21 cellular contexts compared by ENCODE assay signal in genomic region chrX:138794285-138794684, GRCh38.
"Had no signal": no experiment of that assay in that cellular context is flagged by ENCODE, and none has a peak within 500 bp of the region (broad histone marks: within the 10 kb centered on the region; RNA-seq: fewer than 3 reads in every experiment).

No MANE protein-coding gene starts in this region.

- H3K4me1 Mint-ChIP-seq: activated CD4-positive, alpha-beta T cell treated with anti-CD3 and anti-CD28 coated beads for 36 hours; activated naive CD4-positive, alpha-beta T cell treated with anti-CD3 and anti-CD28 coated beads, Interleukin-2, amount 50 U/mL, for 24 hours; naive thymus-derived CD8-positive, alpha-beta T cell; stimulated activated naive CD8-positive, alpha-beta T cell treated with anti-CD3 and anti-CD28 coated beads, Interleukin-15, amount 100 ng/mL, for 72 hours; WTC11 had no signal

- DNase-seq: activated CD4-positive, alpha-beta T cell treated with anti-CD3 and anti-CD28 coated beads for 36 hours; activated CD8-positive, alpha-beta T cell treated with anti-CD3 and anti-CD28 coated beads, Interleukin-2, amount 10 ng/mL, durations not matched to agents 7 days and 5 days; activated effector memory CD4-positive, alpha-beta T cell treated with Interleukin-2 at 50 U/mL for 16 hours; activated T-cell treated with anti-CD3 and anti-CD28 coated beads, Interleukin-2, amount 50 U/mL, for 4 hours; effector CD8-positive, alpha-beta T cell; esophagus squamous epithelium; foreskin keratinocyte; hippocampal formation; lower lobe of right lung; naive thymus-derived CD8-positive, alpha-beta T cell; ovary; psoas muscle; right lobe of liver; stimulated activated CD4-positive, alpha-beta T cell treated with anti-CD3 and anti-CD28 coated beads, Interleukin-4, amount 100 ng/mL, for 1 hour; stimulated activated naive CD8-positive, alpha-beta T cell treated with anti-CD3 and anti-CD28 coated beads, Interleukin-15, amount 100 ng/mL, for 72 hours had no signal

- H3K9me3 ChIP-seq: ascending aorta, esophagus squamous epithelium, lower lobe of right lung, ovary, psoas muscle, right lobe of liver, vagina had no signal

- H3K27me3 ChIP-seq: ascending aorta, esophagus squamous epithelium, foreskin keratinocyte, ovary, right lobe of liver, vagina had no signal

- H3K36me3 Mint-ChIP-seq: activated naive CD4-positive, alpha-beta T cell treated with anti-CD3 and anti-CD28 coated beads, Interleukin-2, amount 50 U/mL, for 24 hours; naive thymus-derived CD8-positive, alpha-beta T cell; WTC11 had no signal

- H3K4me1 ChIP-seq: ascending aorta, esophagus squamous epithelium, foreskin keratinocyte, lower lobe of right lung, psoas muscle, right lobe of liver, vagina had no signal

- H3K4me3 Mint-ChIP-seq: activated CD4-positive, alpha-beta T cell treated with anti-CD3 and anti-CD28 coated beads for 36 hours; activated CD8-positive, alpha-beta T cell treated with anti-CD3 and anti-CD28 coated beads, Interleukin-2, amount 10 ng/mL, durations not matched to agents 7 days and 5 days; activated naive CD4-positive, alpha-beta T cell treated with anti-CD3 and anti-CD28 coated beads, Interleukin-2, amount 50 U/mL, for 24 hours; activated T-cell treated with anti-CD3 and anti-CD28 coated beads, Interleukin-2, amount 50 U/mL, for 4 hours; dendritic cell treated with granulocyte-macrophage colony-stimulating factor and Interleukin-4, amounts not matched to agents 40 ng/mL and 50 ng/mL, for 4 days; naive thymus-derived CD8-positive, alpha-beta T cell; stimulated activated naive CD8-positive, alpha-beta T cell treated with anti-CD3 and anti-CD28 coated beads, Interleukin-15, amount 100 ng/mL, for 72 hours; WTC11 had no signal

- H3K36me3 ChIP-seq: ascending aorta, esophagus squamous epithelium, lower lobe of right lung, ovary, right lobe of liver, vagina had no signal

- H3K27ac ChIP-seq: ascending aorta, esophagus squamous epithelium, foreskin keratinocyte, lower lobe of right lung, ovary, psoas muscle, right lobe of liver, vagina had no signal

- H3K4me2 ChIP-seq: smooth muscle cell had no signal

- H3K4me3 ChIP-seq: ascending aorta, esophagus squamous epithelium, lower lobe of right lung, ovary, psoas muscle, right lobe of liver, smooth muscle cell, vagina had no signal

- H3K27ac Mint-ChIP-seq: activated CD4-positive, alpha-beta T cell treated with anti-CD3 and anti-CD28 coated beads for 36 hours; activated CD8-positive, alpha-beta T cell treated with anti-CD3 and anti-CD28 coated beads, Interleukin-2, amount 10 ng/mL, durations not matched to agents 7 days and 5 days; activated naive CD4-positive, alpha-beta T cell treated with anti-CD3 and anti-CD28 coated beads, Interleukin-2, amount 50 U/mL, for 24 hours; dendritic cell treated with granulocyte-macrophage colony-stimulating factor and Interleukin-4, amounts not matched to agents 40 ng/mL and 50 ng/mL, for 4 days; naive thymus-derived CD8-positive, alpha-beta T cell; stimulated activated naive CD8-positive, alpha-beta T cell treated with anti-CD3 and anti-CD28 coated beads, Interleukin-15, amount 100 ng/mL, for 72 hours; WTC11 had no signal

- H3K27me3 Mint-ChIP-seq: activated CD4-positive, alpha-beta T cell treated with anti-CD3 and anti-CD28 coated beads for 36 hours; activated naive CD4-positive, alpha-beta T cell treated with anti-CD3 and anti-CD28 coated beads, Interleukin-2, amount 50 U/mL, for 24 hours; dendritic cell treated with granulocyte-macrophage colony-stimulating factor and Interleukin-4, amounts not matched to agents 40 ng/mL and 50 ng/mL, for 4 days; stimulated activated naive CD8-positive, alpha-beta T cell treated with anti-CD3 and anti-CD28 coated beads, Interleukin-15, amount 100 ng/mL, for 72 hours had no signal
